32 cellular contexts compared by ENCODE assay signal in the genomic region with DNA sequence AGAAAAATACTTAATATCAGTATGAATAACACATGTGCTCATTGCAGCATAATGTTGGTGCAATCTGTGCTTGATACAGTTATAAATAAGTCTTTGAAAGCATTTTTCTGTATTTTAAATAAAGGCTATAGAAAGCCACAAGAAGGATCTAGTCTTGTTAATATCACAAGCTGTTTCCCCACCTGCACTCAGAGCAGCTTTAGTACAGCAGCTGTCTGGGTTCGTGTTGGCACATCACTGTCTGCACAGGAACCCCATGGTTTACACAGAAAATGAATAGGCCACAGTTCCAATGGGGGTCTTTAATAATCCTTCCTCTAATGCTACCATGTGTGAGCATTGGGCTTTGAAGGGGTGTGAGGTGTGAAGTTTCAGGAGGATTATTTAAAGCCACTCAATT.
"Had no signal": no experiment of that assay in that cellular context is flagged by ENCODE, and none has a peak within 500 bp of the region (broad histone marks: within the 10 kb centered on the region; RNA-seq: fewer than 3 reads in every experiment).

No MANE protein-coding gene starts in this region.

- H3K9me3 Mint-ChIP-seq: brain had no signal

- H3K27me3 Mint-ChIP-seq: activated CD4-positive, alpha-beta memory T cell treated with anti-CD3 and anti-CD28 coated beads, Interleukin-2, amount 10 ng/mL, durations not matched to agents 7 days and 5 days; activated CD8-positive, alpha-beta memory T cell treated with anti-CD3 and anti-CD28 coated beads, Interleukin-2, amount 10 ng/mL, durations not matched to agents 7 days and 5 days; activated naive CD4-positive, alpha-beta T cell treated with anti-CD3 and anti-CD28 coated beads, Interleukin-2, amount 10 ng/mL, durations not matched to agents 7 days and 5 days; activated naive CD8-positive, alpha-beta T cell; activated naive CD8-positive, alpha-beta T cell treated with anti-CD3 and anti-CD28 coated beads, Interleukin-2, amount 50 U/mL, for 24 hours; brain had no signal

- H3K4me3 ChIP-seq: K562 had no signal

- H3K27ac ChIP-seq: VCaP had no signal

- H3K27ac Mint-ChIP-seq: activated CD4-positive, alpha-beta memory T cell treated with anti-CD3 and anti-CD28 coated beads, Interleukin-2, amount 10 ng/mL, durations not matched to agents 7 days and 5 days; activated CD8-positive, alpha-beta memory T cell treated with anti-CD3 and anti-CD28 coated beads, Interleukin-2, amount 10 ng/mL, durations not matched to agents 7 days and 5 days; activated naive CD4-positive, alpha-beta T cell treated with anti-CD3 and anti-CD28 coated beads, Interleukin-2, amount 10 ng/mL, durations not matched to agents 7 days and 5 days; activated naive CD8-positive, alpha-beta T cell; activated naive CD8-positive, alpha-beta T cell treated with anti-CD3 and anti-CD28 coated beads, Interleukin-2, amount 50 U/mL, for 24 hours had no signal

- H3K36me3 Mint-ChIP-seq: activated CD8-positive, alpha-beta memory T cell treated with anti-CD3 and anti-CD28 coated beads, Interleukin-2, amount 10 ng/mL, durations not matched to agents 7 days and 5 days; activated naive CD4-positive, alpha-beta T cell treated with anti-CD3 and anti-CD28 coated beads, Interleukin-2, amount 10 ng/mL, durations not matched to agents 7 days and 5 days; activated naive CD8-positive, alpha-beta T cell; brain had no signal

- H3K4me1 Mint-ChIP-seq: activated CD4-positive, alpha-beta memory T cell treated with anti-CD3 and anti-CD28 coated beads, Interleukin-2, amount 10 ng/mL, durations not matched to agents 7 days and 5 days; activated CD8-positive, alpha-beta memory T cell treated with anti-CD3 and anti-CD28 coated beads, Interleukin-2, amount 10 ng/mL, durations not matched to agents 7 days and 5 days; activated naive CD4-positive, alpha-beta T cell treated with anti-CD3 and anti-CD28 coated beads, Interleukin-2, amount 10 ng/mL, durations not matched to agents 7 days and 5 days; activated naive CD8-positive, alpha-beta T cell treated with anti-CD3 and anti-CD28 coated beads, Interleukin-2, amount 50 U/mL, for 24 hours had no signal

- H3K4me3 Mint-ChIP-seq: activated CD4-positive, alpha-beta memory T cell treated with anti-CD3 and anti-CD28 coated beads, Interleukin-2, amount 10 ng/mL, durations not matched to agents 7 days and 5 days; activated CD8-positive, alpha-beta memory T cell treated with anti-CD3 and anti-CD28 coated beads, Interleukin-2, amount 10 ng/mL, durations not matched to agents 7 days and 5 days; activated naive CD4-positive, alpha-beta T cell treated with anti-CD3 and anti-CD28 coated beads, Interleukin-2, amount 10 ng/mL, durations not matched to agents 7 days and 5 days; activated naive CD8-positive, alpha-beta T cell; activated naive CD8-positive, alpha-beta T cell treated with anti-CD3 and anti-CD28 coated beads, Interleukin-2, amount 50 U/mL, for 24 hours; brain had no signal

- DNase-seq: activated CD4-positive, alpha-beta memory T cell treated with anti-CD3 and anti-CD28 coated beads, Interleukin-2, amount 10 ng/mL, durations not matched to agents 7 days and 5 days; activated CD4-positive, alpha-beta T cell treated with anti-CD3 and anti-CD28 coated beads for 1 hour; activated CD4-positive, alpha-beta T cell treated with anti-CD3 and anti-CD28 coated beads for 48 hours; activated CD4-positive, CD25-positive, alpha-beta regulatory T cell; activated CD8-positive, alpha-beta memory T cell treated with anti-CD3 and anti-CD28 coated beads for 24 hours; activated CD8-positive, alpha-beta memory T cell treated with anti-CD3 and anti-CD28 coated beads, Interleukin-2, amount 10 ng/mL, durations not matched to agents 7 days and 5 days; activated CD8-positive, alpha-beta memory T cell treated with anti-CD3 and anti-CD28 coated beads, Interleukin-2, amount 50 U/mL, for 48 hours; activated effector memory CD4-positive, alpha-beta T cell treated with Interleukin-2 at 50 U/mL for 16 hours; activated naive CD4-positive, alpha-beta T cell treated with anti-CD3 and anti-CD28 coated beads, Interleukin-2, amount 10 ng/mL, durations not matched to agents 7 days and 5 days; activated naive CD8-positive, alpha-beta T cell treated with anti-CD3 and anti-CD28 coated beads, Interleukin-2, amount 50 U/mL, for 24 hours; activated T-cell treated with anti-CD3 and anti-CD28 coated beads, Interleukin-2, amount 50 U/mL, for 48 hours; caudate nucleus; cerebellar nuclear complex; NCI-H1105; NCI-H1417 treated with DMSO at 0.1 percent for 48 hours; NCI-H187 treated with DMSO at 0.1 percent for 48 hours; NCI-H2081; NCI-H2171 treated with DMSO at 0.1 percent for 48 hours; NCI-H226; NCI-H446 treated with DMSO at 0.1 percent for 48 hours; NCI-H526; NCI-H748 treated with DMSO at 0.1 percent for 48 hours; OCI-M1; Right ventricle myocardium superior; SW 1271; T-helper 1 cell; T-helper 2 cell; T-helper 9 cell had no signal
